1 cellular context compared by ENCODE assay signal in genomic region chr6:44275749-44276648, GRCh38.
A peak's percentile ranks its signal among the peaks of the same experiment; 100 is the strongest.
TF ChIP-seq lines count a peak whose summit lies in the region.

No MANE protein-coding gene starts in this region.

TF ChIP-seq in endothelial cell of umbilical vein, 7 proteins besides CTCF, POLR2A, EP300 and RAD21:
- TF ChIP-seq MYC (IDR thresholded peaks at IDR 0.05; ENCODE audit: low read depth, low read length) (no peak), MAX (IDR thresholded peaks at IDR 0.05; ENCODE audit: insufficient read depth, insufficient read length) (no peak), POLR2AphosphoS5 (IDR thresholded peaks at IDR 0.05; ENCODE audit: insufficient read depth, low read depth, low read length) (no peak), EZH2 (IDR thresholded peaks at IDR 0.05; ENCODE audit: borderline replicate concordance, low read depth, low read length, severe bottlenecking) (peak; percentile 62), FOS (IDR thresholded peaks at IDR 0.05; ENCODE audit: borderline replicate concordance, insufficient read depth, low read length) (no peak), JUN (IDR thresholded peaks at IDR 0.05; ENCODE audit: borderline replicate concordance, insufficient read depth, insufficient read length, low read depth) (no peak), GATA2 (IDR thresholded peaks at IDR 0.05; ENCODE audit: insufficient read depth, insufficient read length, low read depth, low read length) (no peak)
